In the genomic region with DNA sequence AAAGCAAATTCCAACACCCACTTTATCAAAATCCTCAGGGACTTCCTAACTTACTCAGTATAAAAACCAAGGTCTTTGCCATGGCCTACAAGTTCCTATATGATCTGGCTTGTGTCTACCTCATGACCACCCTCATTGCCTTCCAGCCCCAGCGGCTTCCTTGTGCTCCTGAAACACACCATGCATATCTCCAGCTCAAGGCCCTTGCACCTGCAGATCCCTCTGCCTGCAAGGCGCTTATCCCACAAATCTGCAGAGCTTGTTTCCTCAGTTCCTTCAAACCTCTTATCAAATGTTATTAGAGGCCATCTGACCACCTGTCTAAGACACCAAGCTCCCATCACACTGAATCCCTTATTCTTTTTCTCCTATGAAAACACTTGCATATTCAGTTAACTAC, we compare ENCODE assay signal across 18 cellular contexts. TPM values are rescaled to one million over a fixed set of nuclear protein-coding genes. Genes with fewer than 3 reads are reported as not detected.
DNase-seq lines count a peak whose midpoint lies in the region; ATAC-seq and TF ChIP-seq lines count a peak whose summit lies in the region.
"Had no signal": no experiment of that assay in that cellular context is flagged by ENCODE, and none has a peak within 500 bp of the region (broad histone marks: within the 10 kb centered on the region; RNA-seq: fewer than 3 reads in every experiment).

No MANE protein-coding gene starts in this region.

- H4K20me1 ChIP-seq in SK-N-SH (ENCODE audit: insufficient read depth) = peaks cover 21% of the 10 kb centered on the region

- intact Hi-C loops in naive thymus-derived CD4-positive, alpha-beta T cell (cut with micrococcal nuclease) = loop anchor here in 1 of 2 donors (5.0 to 10.0 kb wide), 2 partner anchors 418 to 670 kb away; a partner anchor contains a TSS
- intact Hi-C loops in transverse colon (cut with DNase I; ENCODE audit: low total_unique reads) = no loop called here

- ATAC-seq in SK-N-SH treated with all-trans-retinoic acid at 6 μM for 48 hours = no peak
- ATAC-seq in naive thymus-derived CD4-positive, alpha-beta T cell = no peak

- CTCF ChIA-PET in SK-N-SH (lab: Yijun Ruan, JAX) = interaction anchor here (0.9 to 1.9 kb wide), 4 partner anchors 15 to 84 kb away, joined by 3 to 9 read pairs (median 4); no protein-coding TSS in a partner anchor
- CTCF ChIA-PET in naive thymus-derived CD4-positive, alpha-beta T cell (lab: Charles Lee) = interaction anchor here (0.7 to 2.7 kb wide), 4 partner anchors 13 to 185 kb away, joined by 3 to 10 read pairs (median 4); no protein-coding TSS in a partner anchor

- peaks cover 0 to 14% (median 0%) of the 10 kb centered on the region in 5 donors for H3K36me3 Mint-ChIP-seq in naive thymus-derived CD4-positive, alpha-beta T cell

- H3K27ac ChIP-seq in SK-N-SH (ENCODE audit: low read depth in 2 of 2, low read length in 1 of 2) = no peak overlapping the region
- peak overlapping the region; percentile 99 for H3K27ac ChIP-seq in angular gyrus (ENCODE audit: low read depth, low read length)
- no peak overlapping the region for H3K27ac ChIP-seq in naive thymus-derived CD4-positive, alpha-beta T cell (ENCODE audit: low read depth, low read length)
- peak overlapping the region; percentile 11 to 98 (median 92) for H3K27ac ChIP-seq in tibial nerve
- no peak overlapping the region for H3K27ac ChIP-seq in transverse colon
- H3K27ac ChIP-seq: BLaER1 treated with 17β-estradiol and CSF1 and Interleukin-3, amounts not matched to agents 10 nM and 100 nM; PC-9 had no signal

- H3K27me3 ChIP-seq in SK-N-SH (ENCODE audit: insufficient read depth) = no peaks in the 10 kb centered on the region
- H3K27me3 ChIP-seq in naive thymus-derived CD4-positive, alpha-beta T cell (ENCODE audit: control insufficient read depth in 2 of 2, insufficient read depth in 2 of 2, low read length in 2 of 2) = no peaks in the 10 kb centered on the region
- no peaks in the 10 kb centered on the region for H3K27me3 ChIP-seq in tibial nerve
- H3K27me3 ChIP-seq in transverse colon = no peaks in the 10 kb centered on the region
- H3K27me3 ChIP-seq: BLaER1 treated with 17β-estradiol and CSF1 and Interleukin-3, amounts not matched to agents 10 nM and 100 nM had no signal

- H3F3A ChIP-seq in SK-N-SH (replicated peaks; ENCODE audit: insufficient read depth) = peaks cover 4% of the 10 kb centered on the region

- no peaks in the 10 kb centered on the region for H3K9me3 Mint-ChIP-seq in naive thymus-derived CD4-positive, alpha-beta T cell
- H3K9me3 Mint-ChIP-seq: IgD-negative memory B cell had no signal

- POLR2A ChIA-PET in SK-N-SH (lab: Yijun Ruan, JAX) = no interaction called here
- POLR2A ChIA-PET in naive thymus-derived CD4-positive, alpha-beta T cell (lab: Charles Lee) = interaction anchor here (0.6 to 1.5 kb wide), 4 partner anchors 11 to 166 kb away, joined by 3 to 7 read pairs (median 4); a partner anchor contains a TSS

- 100% methylated on average over 2 of the region's 2 CpGs for WGBS in SK-N-SH (ENCODE audit: low lambda C conversion rate)
- WGBS in tibial nerve, 2 donors = 89 to 93% methylated on average over 2 of the region's 2 CpGs
- WGBS in transverse colon (ENCODE audit: low coverage in 1 of 2), 2 donors = 96 to 100% methylated on average over 1 to 2 of the region's 2 CpGs

- TF ChIP-seq POLR2A in tibial nerve (IDR thresholded peaks at IDR 0.05) = no peak
- TF ChIP-seq POLR2A in transverse colon (IDR thresholded peaks at IDR 0.05) = no peak

- TF ChIP-seq EP300 in SK-N-SH (IDR thresholded peaks at IDR 0.05; ENCODE audit: borderline replicate concordance in 1 of 2, low read depth in 1 of 2, low read length in 1 of 2) (no peak), tibial nerve (IDR thresholded peaks at IDR 0.05) (no peak), transverse colon (IDR thresholded peaks at IDR 0.05; ENCODE audit: low read depth) (no peak)

- TF ChIP-seq CTCF in SK-N-SH (IDR thresholded peaks at IDR 0.05) = no peak
- TF ChIP-seq CTCF in tibial nerve (IDR thresholded peaks at IDR 0.05) = no peak
- TF ChIP-seq CTCF in transverse colon (IDR thresholded peaks at IDR 0.05) = no peak

- no peak overlapping the region for H3K9ac ChIP-seq in SK-N-SH

- no peaks in the 10 kb centered on the region for H3K9me2 ChIP-seq in SK-N-SH

- H3K4me1 ChIP-seq in SK-N-SH (ENCODE audit: control insufficient read depth in 1 of 2, insufficient read depth in 2 of 2, low read depth in 1 of 2, low read length in 1 of 2) (peaks cover 12 to 17% of the 10 kb centered on the region in 2 experiments; a peak in 3 of 4 replicates), tibial nerve (peaks cover 0 to 69% (median 7%) of the 10 kb centered on the region in 4 donors), transverse colon (peaks cover 9 to 38% (median 15%) of the 10 kb centered on the region in 4 donors)
- peaks cover 8 to 26% of the 10 kb centered on the region in 2 donors for H3K4me1 ChIP-seq in naive thymus-derived CD4-positive, alpha-beta T cell (ENCODE audit: control insufficient read depth in 2 of 2, insufficient read depth in 2 of 2, low read length in 2 of 2)

- peaks cover 75% of the 10 kb centered on the region for H3K79me2 ChIP-seq in SK-N-SH (ENCODE audit: insufficient read depth)

- TF ChIP-seq RAD21 in SK-N-SH (IDR thresholded peaks at IDR 0.05; ENCODE audit: low read length) = no peak

- H3K4me2 ChIP-seq in SK-N-SH = peak overlapping the region; percentile 87; the same call in 1 of the 2 replicates

- no peak overlapping the region for H2AFZ ChIP-seq in SK-N-SH (ENCODE audit: low read depth)
- H2AFZ ChIP-seq: PC-9 had no signal

- H3K27me3 Mint-ChIP-seq in naive thymus-derived CD4-positive, alpha-beta T cell = no peaks in the 10 kb centered on the region
- H3K27me3 Mint-ChIP-seq: IgD-negative memory B cell had no signal

- no peaks in the 10 kb centered on the region; the same call in 1 of the 2 replicates for H3K9me3 ChIP-seq in SK-N-SH
- H3K9me3 ChIP-seq in naive thymus-derived CD4-positive, alpha-beta T cell (ENCODE audit: control insufficient read depth in 2 of 3, low read length in 3 of 3) = no peaks in the 10 kb centered on the region
- no peaks in the 10 kb centered on the region for H3K9me3 ChIP-seq in tibial nerve
- H3K9me3 ChIP-seq in transverse colon = no peaks in the 10 kb centered on the region
- H3K9me3 ChIP-seq: BLaER1 treated with 17β-estradiol and CSF1 and Interleukin-3, amounts not matched to agents 10 nM and 100 nM; Caco-2 had no signal

- H3K4me3 ChIP-seq in SK-N-SH (ENCODE audit: low read depth in 2 of 2, low read length in 1 of 2) = peak overlapping the region in 1 of 2 experiments; percentile 14; a peak in 1 of 4 replicates
- H3K4me3 ChIP-seq in naive thymus-derived CD4-positive, alpha-beta T cell (ENCODE audit: low read length) = no peak overlapping the region
- H3K4me3 ChIP-seq in tibial nerve = peak overlapping the region in 2 of 4 donors; percentile 11 to 95
- no peak overlapping the region for H3K4me3 ChIP-seq in transverse colon
- H3K4me3 ChIP-seq: BLaER1 treated with 17β-estradiol and CSF1 and Interleukin-3, amounts not matched to agents 10 nM and 100 nM; PC-9 had no signal

- peaks cover 0 to 17% of the 10 kb centered on the region in 2 experiments for H3K36me3 ChIP-seq in SK-N-SH (replicated peaks in 1 of 2; ENCODE audit: control insufficient read depth in 1 of 2, insufficient read depth in 2 of 2, low read length in 1 of 2)
- H3K36me3 ChIP-seq in naive thymus-derived CD4-positive, alpha-beta T cell (ENCODE audit: control insufficient read depth in 2 of 3, insufficient read depth in 3 of 3, low read length in 3 of 3) = peaks cover 0 to 10% (median 0%) of the 10 kb centered on the region in 3 experiments
- peaks cover 0 to 8% (median 0%) of the 10 kb centered on the region in 3 donors for H3K36me3 ChIP-seq in tibial nerve
- H3K36me3 ChIP-seq in transverse colon = no peaks in the 10 kb centered on the region

- DNase-seq in SK-N-SH (no peak), tibial nerve (ENCODE audit: low spot score in 2 of 2) (no peak), transverse colon (no peak), NCI-H2081 (lab: John Stamatoyannopoulos, UW) (no peak)
- DNase-seq in naive thymus-derived CD4-positive, alpha-beta T cell = no peak
- no peak for DNase-seq in stimulated activated naive CD4-positive, alpha-beta T cell treated with Interleukin-2 at 50 U/mL for 16 hours (lab: John Stamatoyannopoulos, UW)
- DNase-seq: 8988T, Caco-2, HCEC 1CT, NCI-H226, NCI-H526, PC-9 had no signal

- H3K4me3 Mint-ChIP-seq in naive thymus-derived CD4-positive, alpha-beta T cell = peak overlapping the region in 8 of 10 donors; percentile 0 to 54 (median 22)

- peak overlapping the region in 6 of 9 donors; percentile 6 to 66 (median 17) for H3K27ac Mint-ChIP-seq in naive thymus-derived CD4-positive, alpha-beta T cell
- H3K27ac Mint-ChIP-seq: IgD-negative memory B cell had no signal

- H3K4me1 Mint-ChIP-seq in naive thymus-derived CD4-positive, alpha-beta T cell = peaks cover 19 to 86% (median 74%) of the 10 kb centered on the region in 7 donors

- in situ Hi-C loops in transverse colon (cut with MboI; ENCODE audit: low pct_ligation_motif_present in 1 of 4, low pct_unique_long_range_greater_than_20kb in 1 of 4, low sequenced_read_pairs in 3 of 4) = no loop called here

TF ChIP-seq in SK-N-SH, 30 proteins besides CTCF, POLR2A, EP300 and RAD21:
- no peak for TF ChIP-seq MXI1 (IDR thresholded peaks at IDR 0.05; ENCODE audit: low read depth, low read length)

TF ChIP-seq in SK-N-SH treated with all-trans-retinoic acid at 6 μM for 48 hours, 23 proteins besides CTCF, POLR2A, EP300 and RAD21 (continues in another document):
- TF ChIP-seq TOX (CRISPR knock-in tag; IDR thresholded peaks at IDR 0.05; ENCODE audit: borderline replicate concordance) = no peak
- no peak for TF ChIP-seq CSDC2 (CRISPR knock-in tag; IDR thresholded peaks at IDR 0.05)
- TF ChIP-seq ESRRG (CRISPR knock-in tag; IDR thresholded peaks at IDR 0.05) = no peak

RNA-seq across cellular contexts. Expression of a gene that starts 2.6 kb away (rescaled TPM):
- polyA plus RNA-seq in SK-N-SH (2012; rRNA removed) = 74.3 and 93.5 TPM in 2 replicates
- 70.3 and 97.7 TPM in 2 replicates for polyA plus RNA-seq in SK-N-SH (2012; cell fraction: cytosol; rRNA removed)
- polyA plus RNA-seq in SK-N-SH (2012; cell fraction: nucleus; rRNA removed) = 116 and 206 TPM in 2 replicates
- 100 to 1,000 TPM in 2 of 5 experiments, 10 to 100 TPM in 3; 14.7 to 130 (median 84.0) TPM for total RNA-seq in naive thymus-derived CD4-positive, alpha-beta T cell
- 10 to 100 TPM; 43.1 to 55.4 TPM for polyA plus RNA-seq in naive thymus-derived CD4-positive, alpha-beta T cell
- total RNA-seq in tibial nerve (100 to 1,000 TPM in 3 of 4 donors, 10 to 100 TPM in 1; 79.8 to 144 (median 120) TPM), transverse colon (100 to 1,000 TPM in 1 of 4 donors, 10 to 100 TPM in 3; 38.7 to 171 (median 41.2) TPM)

RNA-seq across cellular contexts. Expression of a gene that starts 47.7 kb away (rescaled TPM):
- not detected in 2 replicates for polyA plus RNA-seq in SK-N-SH (2012; rRNA removed)
- not detected in 2 replicates for polyA plus RNA-seq in SK-N-SH (2012; cell fraction: cytosol; rRNA removed)
- polyA plus RNA-seq in SK-N-SH (2012; cell fraction: nucleus; rRNA removed) = not detected in 2 replicates
- total RNA-seq in naive thymus-derived CD4-positive, alpha-beta T cell = not detected
- not detected for polyA plus RNA-seq in naive thymus-derived CD4-positive, alpha-beta T cell
- not detected for total RNA-seq in tibial nerve
- 10 to 100 TPM in 1 of 4 donors, not detected in 3; 95.4 TPM for total RNA-seq in transverse colon
- total RNA-seq: Caco-2, HT-29, LHCN-M2, PC-9 had no signal
- polyA plus RNA-seq: IgD-negative memory B cell had no signal

Comparison
In these comparisons a context has a peak if more than half of its experiments do, and no peak if none do; other contexts are left out.
1. H3K27ac ChIP-seq: peak in angular gyrus (single experiment) and tibial nerve (4 of 4); none in SK-N-SH (0 of 2), naive thymus-derived CD4-positive, alpha-beta T cell (single experiment) and transverse colon (0 of 4).